ENCODE assay signal across 1 cellular context in the genomic region with DNA sequence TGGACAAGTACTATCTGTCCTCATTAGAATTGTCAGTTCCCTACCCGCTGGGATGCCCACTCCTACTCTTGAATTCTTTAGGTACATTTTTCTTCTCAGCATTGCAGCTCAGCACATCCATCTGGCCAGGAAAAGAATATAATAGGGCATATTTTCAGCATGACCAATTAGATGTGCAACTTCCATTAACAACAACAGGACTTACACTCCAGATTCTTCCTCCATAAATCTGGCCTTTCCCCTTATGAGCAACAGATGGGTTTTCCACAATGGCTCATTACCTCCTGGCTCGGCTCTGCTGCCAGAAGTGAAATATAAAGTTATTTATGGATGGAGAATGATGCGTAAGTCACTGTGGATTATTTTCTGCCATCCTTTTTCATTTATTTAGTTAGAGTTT.
A peak's percentile ranks its signal among the peaks of the same experiment; 100 is the strongest.
TF ChIP-seq lines count a peak whose summit lies in the region.

No MANE protein-coding gene starts in this region.

TF ChIP-seq in SK-N-SH, 30 proteins besides CTCF, POLR2A, EP300 and RAD21 (continued from another document):
- TF ChIP-seq, protein P1, sequence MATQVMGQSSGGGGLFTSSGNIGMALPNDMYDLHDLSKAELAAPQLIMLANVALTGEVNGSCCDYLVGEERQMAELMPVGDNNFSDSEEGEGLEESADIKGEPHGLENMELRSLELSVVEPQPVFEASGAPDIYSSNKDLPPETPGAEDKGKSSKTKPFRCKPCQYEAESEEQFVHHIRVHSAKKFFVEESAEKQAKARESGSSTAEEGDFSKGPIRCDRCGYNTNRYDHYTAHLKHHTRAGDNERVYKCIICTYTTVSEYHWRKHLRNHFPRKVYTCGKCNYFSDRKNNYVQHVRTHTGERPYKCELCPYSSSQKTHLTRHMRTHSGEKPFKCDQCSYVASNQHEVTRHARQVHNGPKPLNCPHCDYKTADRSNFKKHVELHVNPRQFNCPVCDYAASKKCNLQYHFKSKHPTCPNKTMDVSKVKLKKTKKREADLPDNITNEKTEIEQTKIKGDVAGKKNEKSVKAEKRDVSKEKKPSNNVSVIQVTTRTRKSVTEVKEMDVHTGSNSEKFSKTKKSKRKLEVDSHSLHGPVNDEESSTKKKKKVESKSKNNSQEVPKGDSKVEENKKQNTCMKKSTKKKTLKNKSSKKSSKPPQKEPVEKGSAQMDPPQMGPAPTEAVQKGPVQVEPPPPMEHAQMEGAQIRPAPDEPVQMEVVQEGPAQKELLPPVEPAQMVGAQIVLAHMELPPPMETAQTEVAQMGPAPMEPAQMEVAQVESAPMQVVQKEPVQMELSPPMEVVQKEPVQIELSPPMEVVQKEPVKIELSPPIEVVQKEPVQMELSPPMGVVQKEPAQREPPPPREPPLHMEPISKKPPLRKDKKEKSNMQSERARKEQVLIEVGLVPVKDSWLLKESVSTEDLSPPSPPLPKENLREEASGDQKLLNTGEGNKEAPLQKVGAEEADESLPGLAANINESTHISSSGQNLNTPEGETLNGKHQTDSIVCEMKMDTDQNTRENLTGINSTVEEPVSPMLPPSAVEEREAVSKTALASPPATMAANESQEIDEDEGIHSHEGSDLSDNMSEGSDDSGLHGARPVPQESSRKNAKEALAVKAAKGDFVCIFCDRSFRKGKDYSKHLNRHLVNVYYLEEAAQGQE (IDR thresholded peaks at IDR 0.05; ENCODE audit: low read depth, low read length): no peak
- no peak for TF ChIP-seq RFX5 (IDR thresholded peaks at IDR 0.05; ENCODE audit: low read length)
- TF ChIP-seq, protein P2, sequence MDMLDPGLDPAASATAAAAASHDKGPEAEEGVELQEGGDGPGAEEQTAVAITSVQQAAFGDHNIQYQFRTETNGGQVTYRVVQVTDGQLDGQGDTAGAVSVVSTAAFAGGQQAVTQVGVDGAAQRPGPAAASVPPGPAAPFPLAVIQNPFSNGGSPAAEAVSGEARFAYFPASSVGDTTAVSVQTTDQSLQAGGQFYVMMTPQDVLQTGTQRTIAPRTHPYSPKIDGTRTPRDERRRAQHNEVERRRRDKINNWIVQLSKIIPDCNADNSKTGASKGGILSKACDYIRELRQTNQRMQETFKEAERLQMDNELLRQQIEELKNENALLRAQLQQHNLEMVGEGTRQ (IDR thresholded peaks at IDR 0.05; ENCODE audit: borderline replicate concordance, low read depth, low read length): no peak
- no peak for TF ChIP-seq MXI1 (IDR thresholded peaks at IDR 0.05; ENCODE audit: low read depth, low read length)
- TF ChIP-seq SMC3 (IDR thresholded peaks at IDR 0.05; ENCODE audit: low read depth, low read length): no peak
- peak; percentile 73; the same call in 1 of the 2 replicates for TF ChIP-seq RXRA (IDR thresholded peaks at IDR 0.05; ENCODE audit: borderline replicate concordance, low read depth)
- no peak for TF ChIP-seq CHD2 (IDR thresholded peaks at IDR 0.05; ENCODE audit: low read length, partially characterized antibody)
- TF ChIP-seq, protein P3, sequence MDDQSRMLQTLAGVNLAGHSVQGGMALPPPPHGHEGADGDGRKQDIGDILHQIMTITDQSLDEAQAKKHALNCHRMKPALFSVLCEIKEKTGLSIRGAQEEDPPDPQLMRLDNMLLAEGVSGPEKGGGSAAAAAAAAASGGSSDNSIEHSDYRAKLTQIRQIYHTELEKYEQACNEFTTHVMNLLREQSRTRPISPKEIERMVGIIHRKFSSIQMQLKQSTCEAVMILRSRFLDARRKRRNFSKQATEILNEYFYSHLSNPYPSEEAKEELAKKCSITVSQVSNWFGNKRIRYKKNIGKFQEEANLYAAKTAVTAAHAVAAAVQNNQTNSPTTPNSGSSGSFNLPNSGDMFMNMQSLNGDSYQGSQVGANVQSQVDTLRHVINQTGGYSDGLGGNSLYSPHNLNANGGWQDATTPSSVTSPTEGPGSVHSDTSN (IDR thresholded peaks at IDR 0.05): peak; percentile 98
- TF ChIP-seq, protein P4, sequence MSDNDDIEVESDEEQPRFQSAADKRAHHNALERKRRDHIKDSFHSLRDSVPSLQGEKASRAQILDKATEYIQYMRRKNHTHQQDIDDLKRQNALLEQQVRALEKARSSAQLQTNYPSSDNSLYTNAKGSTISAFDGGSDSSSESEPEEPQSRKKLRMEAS (IDR thresholded peaks at IDR 0.05; ENCODE audit: low read depth): peak; percentile 63
